Comparison of ENCODE assay signal across 14 cellular contexts in the genomic region with DNA sequence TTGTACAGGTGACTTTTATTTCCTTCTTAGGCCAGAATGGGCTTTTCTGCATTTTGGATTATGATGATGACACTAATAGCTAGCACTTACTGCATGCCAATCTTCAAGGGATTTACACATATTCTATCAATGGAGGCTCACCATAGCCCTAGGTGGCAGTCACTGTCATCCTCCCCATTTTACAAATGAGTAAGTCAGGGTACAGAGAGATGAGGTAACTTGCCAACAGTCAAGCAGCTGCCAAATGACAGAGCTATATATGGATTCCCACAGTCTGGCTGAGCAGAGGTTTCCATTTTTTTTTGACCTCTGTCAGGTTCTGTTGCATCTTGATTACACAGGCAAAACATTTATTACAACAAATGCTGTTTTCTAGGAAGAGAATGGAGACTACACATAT.
"Had no signal": no experiment of that assay in that cellular context is flagged by ENCODE, and none has a peak within 500 bp of the region (broad histone marks: within the 10 kb centered on the region; RNA-seq: fewer than 3 reads in every experiment).

No MANE protein-coding gene starts in this region.

- H3K9me3 Mint-ChIP-seq: memory B cell; stimulated activated memory B cell treated with anti-CD40 and anti-IgM and Interleukin-4, amounts not matched to agents 10 μg/mL and 1 μg/mL and 100 μg/mL, for 72 hours had no signal

- H3K27ac ChIP-seq: pancreas, SJSA1 had no signal

- DNase-seq: activated CD4-positive, alpha-beta T cell treated with anti-CD3 and anti-CD28 coated beads, Interleukin-2, amount 50 U/mL, for 1 hour; activated CD4-positive, CD25-positive, alpha-beta regulatory T cell; activated effector memory CD4-positive, alpha-beta T cell treated with Interleukin-2 at 50 U/mL for 16 hours; activated naive CD4-positive, alpha-beta T cell treated with anti-CD3 and anti-CD28 coated beads, Interleukin-2, amount 50 U/mL, for 16 hours; erythroblast; hippocampal formation; pancreas; stimulated activated CD4-positive, alpha-beta T cell treated with anti-CD3 and anti-CD28 coated beads, Interleukin-2, amount 100 ng/mL, for 48 hours; SW 1271; trophoblast cell had no signal

- H3K27ac Mint-ChIP-seq: memory B cell; stimulated activated memory B cell treated with anti-CD40 and anti-IgM and Interleukin-4, amounts not matched to agents 10 μg/mL and 1 μg/mL and 100 μg/mL, for 72 hours had no signal

- H3K4me3 Mint-ChIP-seq: memory B cell; stimulated activated memory B cell treated with anti-CD40 and anti-IgM and Interleukin-4, amounts not matched to agents 10 μg/mL and 1 μg/mL and 100 μg/mL, for 72 hours had no signal

- H3K4me3 ChIP-seq: pancreas, SJSA1 had no signal

- H3K27me3 Mint-ChIP-seq: memory B cell; stimulated activated memory B cell treated with anti-CD40 and anti-IgM and Interleukin-4, amounts not matched to agents 10 μg/mL and 1 μg/mL and 100 μg/mL, for 72 hours had no signal

- ATAC-seq: left lobe of liver; pancreas; stimulated activated memory B cell treated with anti-CD40 and anti-IgM and Interleukin-4, amounts not matched to agents 10 μg/mL and 1 μg/mL and 100 μg/mL, for 72 hours had no signal

- H3K27me3 ChIP-seq: pancreas, SJSA1 had no signal

- H3K4me1 Mint-ChIP-seq: memory B cell; stimulated activated memory B cell treated with anti-CD40 and anti-IgM and Interleukin-4, amounts not matched to agents 10 μg/mL and 1 μg/mL and 100 μg/mL, for 72 hours had no signal

- H3K9me3 ChIP-seq: pancreas, SJSA1 had no signal
